1 cellular context compared by ENCODE assay signal in the genomic region with DNA sequence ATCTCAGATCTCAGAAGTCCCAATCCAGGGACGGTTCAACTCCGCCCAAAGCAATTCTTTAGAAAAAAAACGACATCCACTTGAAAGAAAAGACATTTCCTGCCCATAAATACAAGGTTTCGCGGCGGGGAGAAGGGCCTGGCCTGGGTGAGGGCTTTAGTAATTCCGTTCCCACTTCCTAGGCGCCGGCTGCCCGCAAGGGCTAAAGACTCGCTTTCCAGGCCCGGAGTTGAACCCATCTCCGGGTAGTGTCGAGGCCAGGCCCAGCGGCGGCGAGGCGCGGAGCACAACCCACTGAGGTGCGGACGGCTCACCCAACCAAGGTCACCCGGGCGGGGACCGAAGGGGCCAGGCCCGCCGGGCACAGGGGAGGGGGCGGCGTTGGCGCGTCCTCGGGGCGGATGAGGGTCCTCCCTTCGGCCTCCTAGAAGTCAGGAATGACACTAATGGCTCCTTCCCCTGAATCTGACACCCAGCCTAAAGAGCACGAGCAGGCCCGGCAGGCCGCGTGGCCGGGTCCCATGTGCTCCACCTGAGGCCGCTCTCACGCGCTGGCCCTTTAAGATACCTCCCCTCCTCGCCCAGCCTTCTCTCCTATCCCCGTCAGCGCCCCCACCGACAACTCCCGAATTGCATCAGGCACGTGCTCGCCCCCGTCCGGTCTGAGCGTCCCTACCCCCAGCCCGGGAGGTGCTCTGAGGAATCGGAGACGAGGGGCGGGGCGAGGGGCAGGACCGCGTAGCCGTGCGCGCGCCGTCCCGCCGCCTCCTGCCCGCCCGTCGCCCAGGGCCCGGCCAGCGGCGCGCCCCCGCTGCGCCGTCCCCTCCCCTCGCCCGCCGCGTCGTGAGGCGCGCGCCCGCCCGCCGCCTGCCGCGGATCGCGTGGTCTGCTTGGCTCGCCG.
TF ChIP-seq lines count a peak whose summit lies in the region.

No MANE protein-coding gene starts in this region.

TF ChIP-seq in WTC11, 78 proteins besides CTCF, POLR2A, EP300 and RAD21 (continued from another document and continues in another):
- TF ChIP-seq, protein P1, sequence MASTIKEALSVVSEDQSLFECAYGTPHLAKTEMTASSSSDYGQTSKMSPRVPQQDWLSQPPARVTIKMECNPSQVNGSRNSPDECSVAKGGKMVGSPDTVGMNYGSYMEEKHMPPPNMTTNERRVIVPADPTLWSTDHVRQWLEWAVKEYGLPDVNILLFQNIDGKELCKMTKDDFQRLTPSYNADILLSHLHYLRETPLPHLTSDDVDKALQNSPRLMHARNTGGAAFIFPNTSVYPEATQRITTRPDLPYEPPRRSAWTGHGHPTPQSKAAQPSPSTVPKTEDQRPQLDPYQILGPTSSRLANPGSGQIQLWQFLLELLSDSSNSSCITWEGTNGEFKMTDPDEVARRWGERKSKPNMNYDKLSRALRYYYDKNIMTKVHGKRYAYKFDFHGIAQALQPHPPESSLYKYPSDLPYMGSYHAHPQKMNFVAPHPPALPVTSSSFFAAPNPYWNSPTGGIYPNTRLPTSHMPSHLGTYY (CRISPR knock-in tag; IDR thresholded peaks at IDR 0.05) = 0 out of 2 replicates have a peak, but pooled peaks have one; percentile 45
- TF ChIP-seq NR1H2 (CRISPR knock-in tag; IDR thresholded peaks at IDR 0.05) (no peak), ATF1 (CRISPR knock-in tag; IDR thresholded peaks at IDR 0.05) (peak; percentile 83; the same call in 1 of the 2 replicates), ZMAT4 (CRISPR knock-in tag; IDR thresholded peaks at IDR 0.05) (no peak), CBFB (CRISPR knock-in tag; IDR thresholded peaks at IDR 0.05; ENCODE audit: low read depth) (no peak; the same call in 1 of the 2 replicates), AR (CRISPR knock-in tag; IDR thresholded peaks at IDR 0.05) (no peak), SMAD4 (CRISPR knock-in tag; IDR thresholded peaks at IDR 0.05) (peak; percentile 42; the same call in 1 of the 2 replicates), USF2 (CRISPR knock-in tag; IDR thresholded peaks at IDR 0.05) (peak; percentile 91), PRDM15 (CRISPR knock-in tag; IDR thresholded peaks at IDR 0.05) (peak; percentile 55), FOXP1 (CRISPR knock-in tag; IDR thresholded peaks at IDR 0.05; ENCODE audit: borderline replicate concordance) (peak; percentile 97), NFYB (CRISPR knock-in tag; conservative IDR thresholded peaks at IDR 0.05; ENCODE audit: low read depth) (peak; percentile 23; the same call in 1 of the 2 replicates), ZNF317 (CRISPR knock-in tag; IDR thresholded peaks at IDR 0.05; ENCODE audit: borderline replicate concordance, low read depth) (0 out of 2 replicates have a peak, but pooled peaks have one; percentile 30), PRRX2 (CRISPR knock-in tag; IDR thresholded peaks at IDR 0.05) (peak; percentile 19; the same call in 1 of the 2 replicates), E2F1 (CRISPR knock-in tag; IDR thresholded peaks at IDR 0.05) (peak; percentile 85; the same call in 1 of the 2 replicates), NFE2L1 (CRISPR knock-in tag; IDR thresholded peaks at IDR 0.05) (peak; percentile 86), RELA (CRISPR knock-in tag; IDR thresholded peaks at IDR 0.05; ENCODE audit: borderline replicate concordance) (peak; percentile 16; the same call in 1 of the 2 replicates), FOXJ3 (CRISPR knock-in tag; IDR thresholded peaks at IDR 0.05; ENCODE audit: borderline replicate concordance) (no peak), ZNF512 (CRISPR knock-in tag; IDR thresholded peaks at IDR 0.05; ENCODE audit: borderline replicate concordance) (no peak), TP53 (CRISPR knock-in tag; IDR thresholded peaks at IDR 0.05) (peak; percentile 29; the same call in 1 of the 2 replicates), ZNF121 (CRISPR knock-in tag; IDR thresholded peaks at IDR 0.05) (no peak), HMGXB4 (CRISPR knock-in tag; IDR thresholded peaks at IDR 0.05) (peak; percentile 52; the same call in 1 of the 2 replicates), ZNF232 (CRISPR knock-in tag; IDR thresholded peaks at IDR 0.05) (peak; percentile 83; the same call in 1 of the 2 replicates), ARID4B (CRISPR knock-in tag; IDR thresholded peaks at IDR 0.05; ENCODE audit: borderline replicate concordance) (peak; percentile 89; the same call in 1 of the 2 replicates), ZNF138 (CRISPR knock-in tag; conservative IDR thresholded peaks at IDR 0.05) (0 out of 2 replicates have a peak, but pooled peaks have one; percentile 83)
- TF ChIP-seq, protein P2, sequence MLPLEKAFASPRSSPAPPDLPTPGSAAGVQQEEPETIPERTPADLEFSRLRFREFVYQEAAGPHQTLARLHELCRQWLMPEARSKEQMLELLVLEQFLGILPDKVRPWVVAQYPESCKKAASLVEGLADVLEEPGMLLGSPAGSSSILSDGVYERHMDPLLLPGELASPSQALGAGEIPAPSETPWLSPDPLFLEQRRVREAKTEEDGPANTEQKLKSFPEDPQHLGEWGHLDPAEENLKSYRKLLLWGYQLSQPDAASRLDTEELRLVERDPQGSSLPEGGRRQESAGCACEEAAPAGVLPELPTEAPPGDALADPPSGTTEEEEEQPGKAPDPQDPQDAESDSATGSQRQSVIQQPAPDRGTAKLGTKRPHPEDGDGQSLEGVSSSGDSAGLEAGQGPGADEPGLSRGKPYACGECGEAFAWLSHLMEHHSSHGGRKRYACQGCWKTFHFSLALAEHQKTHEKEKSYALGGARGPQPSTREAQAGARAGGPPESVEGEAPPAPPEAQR (CRISPR knock-in tag; IDR thresholded peaks at IDR 0.05) = no peak
